Comparison of ENCODE assay signal across 2 cellular contexts in the genomic region with DNA sequence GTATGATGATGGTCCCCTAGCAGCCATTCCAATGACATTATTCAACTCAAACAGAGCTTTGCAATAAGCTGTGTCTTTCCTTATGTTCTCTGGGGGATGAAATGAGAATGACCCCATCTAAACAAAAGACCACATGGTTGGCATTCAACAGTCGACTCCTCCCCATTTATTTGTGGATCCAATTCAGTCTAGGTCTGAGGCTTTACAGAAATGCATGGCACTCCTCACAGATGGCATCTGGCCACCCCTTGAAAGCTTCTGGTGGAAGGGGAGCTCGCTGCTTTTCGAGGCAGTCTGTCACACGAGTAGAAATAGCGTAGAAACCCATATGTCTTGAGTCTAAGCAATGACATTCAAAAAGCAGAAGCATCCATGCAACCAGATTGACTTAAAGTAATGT.
TF ChIP-seq lines count a peak whose summit lies in the region.

No MANE protein-coding gene starts in this region.

TF ChIP-seq in SK-N-SH, 30 proteins besides CTCF, POLR2A, EP300 and RAD21:
- no peak for TF ChIP-seq GATA2 (CRISPR knock-in tag; IDR thresholded peaks at IDR 0.05)
- TF ChIP-seq, protein P1, sequence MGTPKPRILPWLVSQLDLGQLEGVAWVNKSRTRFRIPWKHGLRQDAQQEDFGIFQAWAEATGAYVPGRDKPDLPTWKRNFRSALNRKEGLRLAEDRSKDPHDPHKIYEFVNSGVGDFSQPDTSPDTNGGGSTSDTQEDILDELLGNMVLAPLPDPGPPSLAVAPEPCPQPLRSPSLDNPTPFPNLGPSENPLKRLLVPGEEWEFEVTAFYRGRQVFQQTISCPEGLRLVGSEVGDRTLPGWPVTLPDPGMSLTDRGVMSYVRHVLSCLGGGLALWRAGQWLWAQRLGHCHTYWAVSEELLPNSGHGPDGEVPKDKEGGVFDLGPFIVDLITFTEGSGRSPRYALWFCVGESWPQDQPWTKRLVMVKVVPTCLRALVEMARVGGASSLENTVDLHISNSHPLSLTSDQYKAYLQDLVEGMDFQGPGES (IDR thresholded peaks at IDR 0.05; ENCODE audit: low read depth, low read length): no peak
- no peak for TF ChIP-seq MEF2A (IDR thresholded peaks at IDR 0.05; ENCODE audit: borderline replicate concordance, low read depth)
- TF ChIP-seq SIN3A (IDR thresholded peaks at IDR 0.05; ENCODE audit: borderline replicate concordance, low read depth, low read length): no peak
- TF ChIP-seq POLR2AphosphoS5 (IDR thresholded peaks at IDR 0.05; ENCODE audit: low read depth, low read length): no peak

TF ChIP-seq in SK-N-SH treated with all-trans-retinoic acid at 6 μM for 48 hours, 23 proteins besides CTCF, POLR2A, EP300 and RAD21:
- TF ChIP-seq, protein P2, sequence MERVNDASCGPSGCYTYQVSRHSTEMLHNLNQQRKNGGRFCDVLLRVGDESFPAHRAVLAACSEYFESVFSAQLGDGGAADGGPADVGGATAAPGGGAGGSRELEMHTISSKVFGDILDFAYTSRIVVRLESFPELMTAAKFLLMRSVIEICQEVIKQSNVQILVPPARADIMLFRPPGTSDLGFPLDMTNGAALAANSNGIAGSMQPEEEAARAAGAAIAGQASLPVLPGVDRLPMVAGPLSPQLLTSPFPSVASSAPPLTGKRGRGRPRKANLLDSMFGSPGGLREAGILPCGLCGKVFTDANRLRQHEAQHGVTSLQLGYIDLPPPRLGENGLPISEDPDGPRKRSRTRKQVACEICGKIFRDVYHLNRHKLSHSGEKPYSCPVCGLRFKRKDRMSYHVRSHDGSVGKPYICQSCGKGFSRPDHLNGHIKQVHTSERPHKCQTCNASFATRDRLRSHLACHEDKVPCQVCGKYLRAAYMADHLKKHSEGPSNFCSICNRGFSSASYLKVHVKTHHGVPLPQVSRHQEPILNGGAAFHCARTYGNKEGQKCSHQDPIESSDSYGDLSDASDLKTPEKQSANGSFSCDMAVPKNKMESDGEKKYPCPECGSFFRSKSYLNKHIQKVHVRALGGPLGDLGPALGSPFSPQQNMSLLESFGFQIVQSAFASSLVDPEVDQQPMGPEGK (CRISPR knock-in tag; IDR thresholded peaks at IDR 0.05; ENCODE audit: borderline replicate concordance): no peak
- TF ChIP-seq SNAI2 (CRISPR knock-in tag; IDR thresholded peaks at IDR 0.05) (no peak), ZNF70 (CRISPR knock-in tag; IDR thresholded peaks at IDR 0.05) (no peak), ESRRG (CRISPR knock-in tag; IDR thresholded peaks at IDR 0.05) (no peak), ISL1 (CRISPR knock-in tag; IDR thresholded peaks at IDR 0.05) (no peak), TCF4 (CRISPR knock-in tag; IDR thresholded peaks at IDR 0.05; ENCODE audit: borderline replicate concordance) (no peak), CSDC2 (CRISPR knock-in tag; IDR thresholded peaks at IDR 0.05) (no peak), ZNF565 (CRISPR knock-in tag; conservative IDR thresholded peaks at IDR 0.05; ENCODE audit: low read depth) (no peak), OSR1 (CRISPR knock-in tag; IDR thresholded peaks at IDR 0.05) (no peak), ZNF8 (CRISPR knock-in tag; IDR thresholded peaks at IDR 0.05) (no peak)
